In the genomic region with DNA sequence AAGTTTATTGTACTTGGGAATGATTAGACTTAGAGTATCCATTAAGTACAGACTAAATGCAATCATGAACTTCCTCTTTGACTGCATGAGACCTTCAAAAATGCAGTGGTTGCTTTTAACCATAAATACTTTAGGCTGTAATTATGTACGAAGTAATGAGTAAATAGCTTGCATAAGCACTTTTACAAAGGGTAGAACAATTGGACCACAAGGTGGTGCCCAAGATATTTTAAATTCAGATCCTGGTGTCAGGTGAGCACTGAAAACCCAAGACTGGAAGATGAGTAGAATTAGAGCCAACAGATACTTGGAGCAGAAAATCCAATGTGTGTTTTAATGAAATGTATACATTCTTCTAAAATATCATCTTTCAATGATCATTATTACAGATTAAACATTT, we compare ENCODE assay signal across 10 cellular contexts. TPM values are rescaled to one million over a fixed set of nuclear protein-coding genes. Genes with fewer than 3 reads are reported as not detected.
A peak's percentile ranks its signal among the peaks of the same experiment; 100 is the strongest.
DNase-seq lines count a peak whose midpoint lies in the region; ATAC-seq, FAIRE-seq and TF ChIP-seq lines count a peak whose summit lies in the region.
"Had no signal": no experiment of that assay in that cellular context is flagged by ENCODE, and none has a peak within 500 bp of the region (broad histone marks: within the 10 kb centered on the region; RNA-seq: fewer than 3 reads in every experiment).

No MANE protein-coding gene starts in this region.

- no peaks in the 10 kb centered on the region for H3K27me3 ChIP-seq in CD8-positive, alpha-beta T cell (ENCODE audit: insufficient read depth, low read length)
- H3K27me3 ChIP-seq in HAP-1 (ENCODE audit: low read depth): no peaks in the 10 kb centered on the region
- peaks cover 2% of the 10 kb centered on the region for H3K27me3 ChIP-seq in mammary epithelial cell (ENCODE audit: insufficient read depth, low read length)
- H3K27me3 ChIP-seq in lower lobe of right lung (ENCODE audit: low read depth): no peaks in the 10 kb centered on the region

- no peak overlapping the region for H3K4me3 Mint-ChIP-seq in CD8-positive, alpha-beta T cell
- H3K4me3 Mint-ChIP-seq: stimulated activated naive CD8-positive, alpha-beta T cell treated with anti-CD3 and anti-CD28 coated beads, Interleukin-15, amount 100 ng/mL, for 72 hours had no signal

- no peak overlapping the region for H3K4me3 ChIP-seq in CD8-positive, alpha-beta T cell (ENCODE audit: low read depth, low read length)
- H3K4me3 ChIP-seq in HAP-1 (no peak overlapping the region), mammary epithelial cell (replicated peaks in 1 of 3; ENCODE audit: insufficient read depth in 1 of 3, low read depth in 2 of 3, low read length in 3 of 3) (no peak overlapping the region), lower lobe of right lung (no peak overlapping the region)

- H3K9ac ChIP-seq in mammary epithelial cell (ENCODE audit: insufficient read depth, low read length): no peak overlapping the region

- peaks cover 5% of the 10 kb centered on the region for H3K27me3 Mint-ChIP-seq in CD8-positive, alpha-beta T cell (ENCODE audit: low read depth)

- H3K4me1 ChIP-seq in CD8-positive, alpha-beta T cell (ENCODE audit: insufficient read depth, low read length): peaks cover 9% of the 10 kb centered on the region
- H3K4me1 ChIP-seq in HAP-1 (no peaks in the 10 kb centered on the region; the same call in 1 of the 2 replicates), mammary epithelial cell (ENCODE audit: insufficient read depth, low read length) (no peaks in the 10 kb centered on the region), lower lobe of right lung (no peaks in the 10 kb centered on the region)

- peak; percentile 51 for TF ChIP-seq CTCF in CD8-positive, alpha-beta T cell (IDR thresholded peaks at IDR 0.05)
- TF ChIP-seq CTCF in mammary epithelial cell (conservative IDR thresholded peaks at IDR 0.05 in 1 of 2, IDR thresholded peaks at IDR 0.05 in 1 of 2; ENCODE audit: extremely low read depth in 1 of 2, insufficient read depth in 1 of 2, low read depth in 1 of 2, low read length in 2 of 2) (peak; percentile 36 to 61), lower lobe of right lung (IDR thresholded peaks at IDR 0.05) (peak; percentile 41)

- no peaks in the 10 kb centered on the region for H3K36me3 ChIP-seq in CD8-positive, alpha-beta T cell (ENCODE audit: insufficient read depth, low read length)
- H3K36me3 ChIP-seq in HAP-1 (replicated peaks): no peaks in the 10 kb centered on the region
- H3K36me3 ChIP-seq in mammary epithelial cell (ENCODE audit: insufficient read depth, low read length): no peaks in the 10 kb centered on the region
- no peaks in the 10 kb centered on the region for H3K36me3 ChIP-seq in lower lobe of right lung

- CTCF ChIA-PET in CD8-positive, alpha-beta T cell (lab: Charles Lee): interaction anchor here (0.6 to 7.7 kb wide), 10 partner anchors 12 to 823 kb away, joined by 3 to 59 read pairs (median 4); no protein-coding TSS in a partner anchor
- CTCF ChIA-PET in mammary epithelial cell (lab: Charles Lee; ENCODE audit: low non-redundant PET): interaction anchor here (0.6 kb wide), 1 partner anchor 535 kb away, joined by 3 read pairs; no protein-coding TSS in a partner anchor

- 0% methylated on average over 1 of the region's 1 CpG for WGBS in mammary epithelial cell (ENCODE audit: low coverage, missing lambda C conversion rate)

- no peaks in the 10 kb centered on the region for H3K9me3 ChIP-seq in CD8-positive, alpha-beta T cell (ENCODE audit: low read length)
- H3K9me3 ChIP-seq in HAP-1 (no peaks in the 10 kb centered on the region), mammary epithelial cell (replicated peaks; ENCODE audit: insufficient read depth, low read length) (no peaks in the 10 kb centered on the region), lower lobe of right lung (no peaks in the 10 kb centered on the region)

- no peak for ATAC-seq in CD8-positive, alpha-beta T cell
- ATAC-seq in lower lobe of right lung (peak in 1 of 2 donors; percentile 63), HG03097 (IDR thresholded peaks at IDR 0.05; ENCODE audit: low FRiP score, unreplicated experiment) (no peak), GM19324 (IDR thresholded peaks at IDR 0.05; ENCODE audit: low FRiP score, unreplicated experiment) (no peak)
- ATAC-seq: stimulated activated naive CD8-positive, alpha-beta T cell treated with anti-CD3 and anti-CD28 coated beads, Interleukin-15, amount 100 ng/mL, for 72 hours had no signal

- dilution Hi-C loops in mammary epithelial cell (cut with HindIII; ENCODE audit: low sequenced_read_pairs): no loop called here

- in situ Hi-C loops in HAP-1 (cut with MboI; ENCODE audit: low sequenced_read_pairs) (no loop called here), mammary epithelial cell (cut with MboI; ENCODE audit: low sequenced_read_pairs in 2 of 2) (loop anchor here (5.0 to 10.0 kb wide), 2 partner anchors 563 to 565 kb away; no protein-coding TSS in a partner anchor)

- H3K27ac ChIP-seq in CD8-positive, alpha-beta T cell (ENCODE audit: low read depth, low read length): no peak overlapping the region
- H3K27ac ChIP-seq in mammary epithelial cell (ENCODE audit: insufficient read depth, low read depth, low read length) (no peak overlapping the region), lower lobe of right lung (no peak overlapping the region)
- H3K27ac ChIP-seq: epithelial cell of prostate had no signal

- no peak overlapping the region for H3K4me2 ChIP-seq in mammary epithelial cell (ENCODE audit: insufficient read depth, low read depth, low read length)

- DNase-seq in CD8-positive, alpha-beta T cell: peak in 1 of 7 experiments; percentile 25
- DNase-seq in HAP-1 (ENCODE audit: low spot score in 2 of 2): peak; percentile 27 to 65
- peak; percentile 60 for DNase-seq in NCI-H748 (lab: John Stamatoyannopoulos, UW; ENCODE audit: unreplicated experiment)
- DNase-seq in mammary epithelial cell: peak; percentile 43
- no peak for DNase-seq in lower lobe of right lung
- no peak for DNase-seq in GM12892 (ENCODE audit: insufficient read length)

- TF ChIP-seq POLR2A in GM12892 (IDR thresholded peaks at IDR 0.05; ENCODE audit: low read depth, low read length): no peak

- FAIRE-seq in GM12892 (lab: Jason Lieb, UNC): no peak

- no peaks in the 10 kb centered on the region for H3K9me3 Mint-ChIP-seq in CD8-positive, alpha-beta T cell
- H3K9me3 Mint-ChIP-seq: stimulated activated naive CD8-positive, alpha-beta T cell treated with anti-CD3 and anti-CD28 coated beads, Interleukin-15, amount 100 ng/mL, for 72 hours had no signal

- no peaks in the 10 kb centered on the region for H4K20me1 ChIP-seq in mammary epithelial cell (ENCODE audit: insufficient read depth, low read length)

- H3K4me1 Mint-ChIP-seq in CD8-positive, alpha-beta T cell (ENCODE audit: low read depth): peaks cover 10% of the 10 kb centered on the region

- POLR2A ChIA-PET in CD8-positive, alpha-beta T cell (lab: Charles Lee): interaction anchor here (2.0 kb wide), 1 partner anchor 562 kb away, joined by 8 read pairs; no protein-coding TSS in a partner anchor

- BruUV-seq in mammary epithelial cell (replicated peaks; lab: Mats Ljungman, UMichigan): no TSS peak

- intact Hi-C loops in CD8-positive, alpha-beta T cell (cut with DNase I, micrococcal nuclease): loop anchor here (1.0 to 2.0 kb wide), 4 partner anchors 43 to 563 kb away; a partner anchor contains a TSS
- intact Hi-C loops in mammary epithelial cell (cut with micrococcal nuclease) (loop anchor here (1.0 to 10.0 kb wide), 4 partner anchors 465 to 783 kb away; no protein-coding TSS in a partner anchor), lower lobe of right lung (cut with DNase I) (no loop called here)

- H2AFZ ChIP-seq in mammary epithelial cell (ENCODE audit: low read depth, low read length): no peak overlapping the region

- no peak overlapping the region for H3K27ac Mint-ChIP-seq in CD8-positive, alpha-beta T cell

- H3K36me3 Mint-ChIP-seq in CD8-positive, alpha-beta T cell: no peaks in the 10 kb centered on the region

- H3K79me2 ChIP-seq in mammary epithelial cell (ENCODE audit: insufficient read depth, low read length): no peaks in the 10 kb centered on the region

RNA-seq across cellular contexts. Expression of a gene that starts 43.4 kb away (rescaled TPM):
- total RNA-seq in CD8-positive, alpha-beta T cell: under 1 TPM; 0.39 to 0.57 TPM
- total RNA-seq in mammary epithelial cell: under 1 TPM; 0.14 to 0.67 TPM
- polyA plus RNA-seq in mammary epithelial cell: 0.01 TPM
- polyA minus RNA-seq in mammary epithelial cell: not detected
- 22.9 TPM for total RNA-seq in lower lobe of right lung
- 0.06 TPM for polyA plus RNA-seq in GM12892 (2012; ENCODE audit: missing spikeins)

Comparison
In these comparisons a context has a peak if more than half of its experiments do, and no peak if none do; other contexts are left out.
1. DNase-seq: peak in HAP-1 (2 of 2), NCI-H748 (single experiment) and mammary epithelial cell (single experiment); none in lower lobe of right lung (single experiment) and GM12892 (single experiment).
2. RNA of a gene that starts 43.4 kb away (total RNA-seq): 22.9 TPM in lower lobe of right lung (single experiment); 0.14 to 0.67 TPM in mammary epithelial cell and 0.39 to 0.57 TPM in CD8-positive, alpha-beta T cell; every median in the first group is over 10 times any median in the second.
3. Peak in every context shown above with its lines, with median percentiles within 50 percentile points of each other: CTCF ChIP-seq.